Comparison of ENCODE assay signal across 10 cellular contexts in the genomic region with DNA sequence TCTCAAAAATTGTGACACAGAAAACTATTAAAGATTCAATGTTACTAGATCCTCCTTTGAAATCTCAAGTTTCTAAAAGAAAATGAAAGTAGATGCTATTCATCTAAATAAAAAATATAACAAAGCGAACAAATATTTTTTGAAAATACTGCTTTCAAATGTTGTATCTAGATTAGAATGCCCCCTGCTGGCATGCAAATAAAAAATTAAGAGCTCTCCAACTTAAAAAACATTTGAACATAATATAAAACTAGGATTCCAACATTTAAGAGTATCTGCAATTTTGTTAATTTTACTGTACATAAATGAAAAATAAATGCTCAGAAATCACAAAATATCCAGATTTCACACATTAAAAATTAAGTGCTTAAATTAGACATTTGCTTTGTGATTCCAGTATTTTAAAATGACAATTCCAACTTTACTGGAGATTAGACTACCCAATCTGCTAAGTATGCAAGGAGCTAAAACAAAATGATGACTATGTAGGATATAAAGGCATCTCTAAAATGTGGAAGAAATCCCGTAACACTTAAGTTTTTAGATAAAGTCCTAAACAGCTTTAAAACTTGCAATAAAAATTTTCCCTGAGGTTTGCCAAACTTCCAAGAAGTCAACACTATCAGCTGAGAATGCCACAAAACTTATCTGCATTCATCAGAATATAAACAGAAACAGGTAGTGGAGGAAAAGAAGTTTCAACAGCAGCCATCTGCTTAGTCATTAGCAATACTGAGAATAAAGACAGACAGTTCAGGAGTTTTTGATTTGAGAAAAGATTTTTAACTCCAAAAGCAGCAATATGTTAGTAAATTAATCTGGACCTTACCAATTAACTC. TPM values are rescaled to one million over a fixed set of nuclear protein-coding genes. Genes with fewer than 3 reads are reported as not detected.
DNase-seq lines count a peak whose midpoint lies in the region; ATAC-seq and TF ChIP-seq lines count a peak whose summit lies in the region.
"Had no signal": no experiment of that assay in that cellular context is flagged by ENCODE, and none has a peak within 500 bp of the region (broad histone marks: within the 10 kb centered on the region; RNA-seq: fewer than 3 reads in every experiment).

No MANE protein-coding gene starts in this region.

- peak overlapping the region; percentile 69 for H3K27ac Mint-ChIP-seq in activated CD4-positive, alpha-beta memory T cell treated with anti-CD3 and anti-CD28 coated beads, Interleukin-2, amount 10 ng/mL, durations not matched to agents 7 days and 5 days
- H3K27ac Mint-ChIP-seq in activated CD4-positive, alpha-beta memory T cell treated with anti-CD3 and anti-CD28 coated beads for 36 hours = no peak overlapping the region
- peak overlapping the region; percentile 49 for H3K27ac Mint-ChIP-seq in progenitor cell of endocrine pancreas
- H3K27ac Mint-ChIP-seq: IgD-negative memory B cell had no signal

- CTCF ChIA-PET in activated CD4-positive, alpha-beta memory T cell treated with anti-CD3 and anti-CD28 coated beads, Interleukin-2, amount 10 ng/mL, durations not matched to agents 7 days and 5 days (lab: Charles Lee) = interaction anchor here (0.7 to 2.9 kb wide), 13 partner anchors 9 to 79 kb away, joined by 3 to 16 read pairs (median 5); partner anchors contain the start of gene DHX15
- CTCF ChIA-PET in activated CD4-positive, alpha-beta memory T cell treated with anti-CD3 and anti-CD28 coated beads for 36 hours (lab: Charles Lee) = interaction anchor here (0.6 to 2.5 kb wide), 12 partner anchors 12 to 138 kb away, joined by 3 to 15 read pairs (median 3); partner anchors contain the start of gene DHX15

- intact Hi-C loops in activated CD4-positive, alpha-beta memory T cell treated with anti-CD3 and anti-CD28 coated beads for 36 hours (cut with micrococcal nuclease) = no loop called here
- intact Hi-C loops in esophagus squamous epithelium (cut with DNase I) = no loop called here

- peaks cover 98% of the 10 kb centered on the region for H3K79me2 ChIP-seq in OCI-LY3 (ENCODE audit: low read length)

- H3K27me3 ChIP-seq in OCI-LY3 (ENCODE audit: low read depth, low read length) = no peaks in the 10 kb centered on the region
- no peaks in the 10 kb centered on the region for H3K27me3 ChIP-seq in esophagus squamous epithelium
- no peaks in the 10 kb centered on the region for H3K27me3 ChIP-seq in H7 (ENCODE audit: control insufficient read depth, insufficient read depth, low read length)

- peaks cover 54% of the 10 kb centered on the region for H3K36me3 ChIP-seq in OCI-LY3 (replicated peaks; ENCODE audit: low read depth, low read length)
- peaks cover 0 to 74% (median 7%) of the 10 kb centered on the region in 3 donors for H3K36me3 ChIP-seq in esophagus squamous epithelium
- H3K36me3 ChIP-seq in H7 (replicated peaks; ENCODE audit: control insufficient read depth, insufficient read depth, low read length) = peaks cover 10% of the 10 kb centered on the region

- no peak overlapping the region for H3K4me3 ChIP-seq in OCI-LY3 (ENCODE audit: low read length)
- no peak overlapping the region for H3K4me3 ChIP-seq in esophagus squamous epithelium
- no peak overlapping the region for H3K4me3 ChIP-seq in H7 (ENCODE audit: insufficient read depth, low read depth, low read length)

- no peaks in the 10 kb centered on the region for H3K27me3 Mint-ChIP-seq in activated CD4-positive, alpha-beta memory T cell treated with anti-CD3 and anti-CD28 coated beads, Interleukin-2, amount 10 ng/mL, durations not matched to agents 7 days and 5 days
- H3K27me3 Mint-ChIP-seq in activated CD4-positive, alpha-beta memory T cell treated with anti-CD3 and anti-CD28 coated beads for 36 hours = no peaks in the 10 kb centered on the region
- H3K27me3 Mint-ChIP-seq in progenitor cell of endocrine pancreas = no peaks in the 10 kb centered on the region
- H3K27me3 Mint-ChIP-seq: IgD-negative memory B cell had no signal

- H3K4me3 Mint-ChIP-seq in activated CD4-positive, alpha-beta memory T cell treated with anti-CD3 and anti-CD28 coated beads, Interleukin-2, amount 10 ng/mL, durations not matched to agents 7 days and 5 days = no peak overlapping the region
- H3K4me3 Mint-ChIP-seq in activated CD4-positive, alpha-beta memory T cell treated with anti-CD3 and anti-CD28 coated beads for 36 hours = no peak overlapping the region
- no peak overlapping the region for H3K4me3 Mint-ChIP-seq in progenitor cell of endocrine pancreas (ENCODE audit: low read depth)
- H3K4me3 Mint-ChIP-seq: IgD-negative memory B cell had no signal

- H3K9me3 ChIP-seq in OCI-LY3 (ENCODE audit: insufficient read depth, low read length) (no peaks in the 10 kb centered on the region), esophagus squamous epithelium (no peaks in the 10 kb centered on the region)

- peaks cover 44% of the 10 kb centered on the region for H3K4me1 Mint-ChIP-seq in activated CD4-positive, alpha-beta memory T cell treated with anti-CD3 and anti-CD28 coated beads, Interleukin-2, amount 10 ng/mL, durations not matched to agents 7 days and 5 days
- peaks cover 57% of the 10 kb centered on the region for H3K4me1 Mint-ChIP-seq in activated CD4-positive, alpha-beta memory T cell treated with anti-CD3 and anti-CD28 coated beads for 36 hours (ENCODE audit: low read depth)
- H3K4me1 Mint-ChIP-seq in progenitor cell of endocrine pancreas (ENCODE audit: low read depth) = peaks cover 17% of the 10 kb centered on the region

- H3K27ac ChIP-seq in OCI-LY3 (ENCODE audit: low read length) = 0 out of 2 replicates have a peak overlapping the region, but pooled peaks have one; percentile 13
- H3K27ac ChIP-seq in esophagus squamous epithelium = no peak overlapping the region

- H3K9me3 Mint-ChIP-seq in activated CD4-positive, alpha-beta memory T cell treated with anti-CD3 and anti-CD28 coated beads, Interleukin-2, amount 10 ng/mL, durations not matched to agents 7 days and 5 days = no peaks in the 10 kb centered on the region
- H3K9me3 Mint-ChIP-seq in activated CD4-positive, alpha-beta memory T cell treated with anti-CD3 and anti-CD28 coated beads for 36 hours = no peaks in the 10 kb centered on the region
- no peaks in the 10 kb centered on the region for H3K9me3 Mint-ChIP-seq in progenitor cell of endocrine pancreas (ENCODE audit: low read depth)
- H3K9me3 Mint-ChIP-seq: IgD-negative memory B cell had no signal

- TF ChIP-seq POLR2A in esophagus squamous epithelium (IDR thresholded peaks at IDR 0.05) = no peak

- no peak overlapping the region for H3K9ac ChIP-seq in OCI-LY3 (ENCODE audit: low read length)

- ATAC-seq in GM21825 (IDR thresholded peaks at IDR 0.05; ENCODE audit: unreplicated experiment) = no peak
- ATAC-seq: stimulated activated naive CD8-positive, alpha-beta T cell treated with anti-CD3 and anti-CD28 coated beads, Interleukin-15, Interleukin-2, amounts not matched to agents 100 U/mL and 50 U/mL, for 24 hours had no signal

- 82 to 83% methylated on average over 2 of the region's 2 CpGs for WGBS in esophagus squamous epithelium, 2 donors

- TF ChIP-seq CTCF in OCI-LY3 (IDR thresholded peaks at IDR 0.05; ENCODE audit: low read depth, low read length) = peak; percentile 51
- peak in 4 of 6 experiments; percentile 10 to 33 (median 26) for TF ChIP-seq CTCF in esophagus squamous epithelium (IDR thresholded peaks at IDR 0.05)
- peak; percentile 56 for TF ChIP-seq CTCF in progenitor cell of endocrine pancreas (IDR thresholded peaks at IDR 0.05; ENCODE audit: unreplicated experiment)

- H2AFZ ChIP-seq in OCI-LY3 (ENCODE audit: low read depth, low read length) = no peak overlapping the region

- peaks cover 59% of the 10 kb centered on the region for H3K36me3 Mint-ChIP-seq in activated CD4-positive, alpha-beta memory T cell treated with anti-CD3 and anti-CD28 coated beads, Interleukin-2, amount 10 ng/mL, durations not matched to agents 7 days and 5 days (ENCODE audit: low read depth)
- H3K36me3 Mint-ChIP-seq in activated CD4-positive, alpha-beta memory T cell treated with anti-CD3 and anti-CD28 coated beads for 36 hours = peaks cover 56% of the 10 kb centered on the region
- H3K36me3 Mint-ChIP-seq in progenitor cell of endocrine pancreas (ENCODE audit: insufficient read depth) = peaks cover 25% of the 10 kb centered on the region
- H3K36me3 Mint-ChIP-seq: IgD-negative memory B cell had no signal

- no peak for DNase-seq in activated CD4-positive, alpha-beta memory T cell treated with anti-CD3 and anti-CD28 coated beads, Interleukin-2, amount 10 ng/mL, durations not matched to agents 7 days and 5 days
- no peak for DNase-seq in activated CD4-positive, alpha-beta memory T cell treated with anti-CD3 and anti-CD28 coated beads for 36 hours
- DNase-seq in esophagus squamous epithelium (lab: John Stamatoyannopoulos, UW) (no peak), progenitor cell of endocrine pancreas (ENCODE audit: low spot score, unreplicated experiment) (no peak), NCI-H446 (lab: John Stamatoyannopoulos, UW) (no peak), H7 (no peak)
- DNase-seq: stimulated activated naive CD8-positive, alpha-beta T cell treated with anti-CD3 and anti-CD28 coated beads, Interleukin-15, Interleukin-2, amounts not matched to agents 100 U/mL and 50 U/mL, for 24 hours had no signal

- H3K4me1 ChIP-seq in OCI-LY3 (ENCODE audit: low read length) (peaks cover 12% of the 10 kb centered on the region), esophagus squamous epithelium (peaks cover 0 to 38% (median under 1%) of the 10 kb centered on the region in 3 donors)

- H4K20me1 ChIP-seq in OCI-LY3 (ENCODE audit: insufficient read depth, low read length) = peaks cover 80% of the 10 kb centered on the region

- H3K4me2 ChIP-seq in OCI-LY3 (ENCODE audit: low read length) = no peak overlapping the region

- POLR2A ChIA-PET in activated CD4-positive, alpha-beta memory T cell treated with anti-CD3 and anti-CD28 coated beads, Interleukin-2, amount 10 ng/mL, durations not matched to agents 7 days and 5 days (lab: Charles Lee) = interaction anchor here (2.1 to 2.6 kb wide), 2 partner anchors 17 to 32 kb away, joined by 6 to 14 read pairs; partner anchors contain the start of gene DHX15
- POLR2A ChIA-PET in activated CD4-positive, alpha-beta memory T cell treated with anti-CD3 and anti-CD28 coated beads for 36 hours (lab: Charles Lee) = interaction anchor here (1.2 to 1.4 kb wide), 2 partner anchors 14 to 38 kb away, joined by 3 read pairs; no protein-coding TSS in a partner anchor

RNA-seq across cellular contexts. Expression of gene DHX15, which starts 32.6 kb away (rescaled TPM):
- 100 to 1,000 TPM; 150 TPM for total RNA-seq in activated CD4-positive, alpha-beta memory T cell treated with anti-CD3 and anti-CD28 coated beads, Interleukin-2, amount 10 ng/mL, durations not matched to agents 7 days and 5 days
- total RNA-seq in activated CD4-positive, alpha-beta memory T cell treated with anti-CD3 and anti-CD28 coated beads for 36 hours = 100 to 1,000 TPM; 169 to 172 TPM
- 100 to 1,000 TPM in 2 of 4 donors, 10 to 100 TPM in 2; 74.1 to 160 (median 119) TPM for total RNA-seq in esophagus squamous epithelium
- 206 and 220 TPM in 2 replicates for total RNA-seq in progenitor cell of endocrine pancreas
- 245 and 292 TPM in 2 replicates for total RNA-seq in H7 (2014; rRNA removed; shearing (Covaris generic))
